Comparison of ENCODE assay signal across 39 cellular contexts in genomic region chr20:101975-102374, GRCh38. TPM values are rescaled to one million over a fixed set of nuclear protein-coding genes. Genes with fewer than 3 reads are reported as not detected.
"Had no signal": no experiment of that assay in that cellular context is flagged by ENCODE, and none has a peak within 500 bp of the region (broad histone marks: within the 10 kb centered on the region; RNA-seq: fewer than 3 reads in every experiment).

No MANE protein-coding gene starts in this region.

- DNase-seq: activated effector memory CD4-positive, alpha-beta T cell treated with anti-CD3 and anti-CD28 coated beads, Interleukin-2, amount 50 U/mL, for 16 hours; activated effector memory CD4-positive, alpha-beta T cell treated with Interleukin-2 at 50 U/mL for 16 hours; activated gamma-delta T cell; activated gamma-delta T cell treated with Interleukin-2 at 50 U/mL for 16 hours; activated naive CD4-positive, alpha-beta T cell; activated naive CD4-positive, alpha-beta T cell treated with anti-CD3 and anti-CD28 coated beads for 36 hours; activated naive CD4-positive, alpha-beta T cell treated with anti-CD3 and anti-CD28 coated beads, Interleukin-2, amount 10 ng/mL, durations not matched to agents 7 days and 5 days; activated naive CD4-positive, alpha-beta T cell treated with anti-CD3 and anti-CD28 coated beads, Interleukin-2, amount 50 U/mL, for 16 hours; activated naive CD4-positive, alpha-beta T cell treated with Interleukin-2 at 50 U/mL for 16 hours; activated naive CD8-positive, alpha-beta T cell treated with anti-CD3 and anti-CD28 coated beads for 36 hours; activated naive CD8-positive, alpha-beta T cell treated with anti-CD3 and anti-CD28 coated beads, Interleukin-2, amount 10 ng/mL, durations not matched to agents 7 days and 5 days; activated naive CD8-positive, alpha-beta T cell treated with anti-CD3 and anti-CD28 coated beads, Interleukin-2, amount 50 U/mL, for 24 hours; activated T-cell treated with anti-CD3 and anti-CD28 coated beads for 4 hours; activated T-cell treated with anti-CD3 and anti-CD28 coated beads, Interleukin-2, amount 50 U/mL, for 1 hour; activated T-cell treated with anti-CD3 and anti-CD28 coated beads, Interleukin-2, amount 50 U/mL, for 24 hours; activated T-cell treated with anti-CD3 and anti-CD28 coated beads, Interleukin-2, amount 50 U/mL, for 4 hours; activated T-cell treated with anti-CD3 and anti-CD28 coated beads, Interleukin-2, amount 50 U/mL, for 48 hours; activated T-cell treated with anti-CD3 and anti-CD28 coated beads, Interleukin-2, amount 50 U/mL, for 72 hours; adrenal gland; amniotic stem cell; amygdala; anterior cingulate cortex; aorta; body of pancreas; brain microvascular endothelial cell; caudate nucleus; central memory CD4-positive, alpha-beta T cell; cerebellar nuclear complex had no signal

- H3K9me3 ChIP-seq: adrenal gland, ascending aorta, body of pancreas, breast epithelium had no signal

- H3K27me3 ChIP-seq: ascending aorta, brain microvascular endothelial cell, cardiac muscle cell had no signal

- H3K4me1 ChIP-seq: adrenal gland, ascending aorta, body of pancreas, breast epithelium had no signal

- ATAC-seq: activated naive CD4-positive, alpha-beta T cell treated with anti-CD3 and anti-CD28 coated beads, Interleukin-2, amount 50 U/mL, for 72 hours; activated naive CD8-positive, alpha-beta T cell treated with anti-CD3 and anti-CD28 coated beads, Interleukin-2, amount 50 U/mL, for 24 hours; activated T-cell treated with anti-CD3 and anti-CD28 coated beads, Interleukin-2, amount 50 U/mL, for 4 hours; activated T-cell treated with anti-CD3 and anti-CD28 coated beads, Interleukin-2, amount 50 U/mL, for 72 hours; activated T-helper 17 cell treated with anti-CD3 and anti-CD28 coated beads, Interleukin-2, amount 50 U/mL, for 72 hours; body of pancreas had no signal

- H3K27ac ChIP-seq: adrenal gland, ascending aorta, body of pancreas, brain microvascular endothelial cell, breast epithelium, cardiac muscle cell had no signal

- H3K4me3 ChIP-seq: adrenal gland, ascending aorta, body of pancreas, breast epithelium, cardiac muscle cell had no signal

- H3K36me3 ChIP-seq: adrenal gland, ascending aorta, brain microvascular endothelial cell, breast epithelium, cardiac muscle cell had no signal

RNA-seq across cellular contexts. Expression of gene DEFB125, which starts 14.5 kb away (rescaled TPM):
- total RNA-seq: activated naive CD4-positive, alpha-beta T cell treated with anti-CD3 and anti-CD28 coated beads for 36 hours; activated naive CD4-positive, alpha-beta T cell treated with anti-CD3 and anti-CD28 coated beads, Interleukin-2, amount 50 U/mL, for 72 hours; activated naive CD8-positive, alpha-beta T cell treated with anti-CD3 and anti-CD28 coated beads for 36 hours; activated naive CD8-positive, alpha-beta T cell treated with anti-CD3 and anti-CD28 coated beads, Interleukin-2, amount 10 ng/mL, durations not matched to agents 7 days and 5 days; activated T-cell treated with anti-CD3 and anti-CD28 coated beads, Interleukin-2, amount 50 U/mL, for 4 hours; activated T-cell treated with anti-CD3 and anti-CD28 coated beads, Interleukin-2, amount 50 U/mL, for 72 hours; activated T-helper 1 cell treated with anti-CD3 and anti-CD28 coated beads, Interleukin-12 subunit alpha, Interleukin-12 subunit beta, Interleukin-2, Interleukin-4 antibody, amounts not matched to agents 30 ng/mL and 10 ng/mL and 1 ng/mL, durations not matched to agents 14 hours and 24 hours and 36 hours; activated T-helper 17 cell treated with anti-CD3 and anti-CD28 coated beads, Interleukin-2, amount 50 U/mL, for 72 hours; activated T-helper 2 cell treated with anti-CD3 and anti-CD28 coated beads, Interferon-gamma antibody, Interleukin-2, Interleukin-4, amounts not matched to agents 10 μg/mL and 5 μg/mL and 100 μg/mL, durations not matched to agents 14 hours and 24 hours and 36 hours; adrenal gland; aorta; ascending aorta; astrocyte; body of pancreas; breast epithelium; bronchial epithelial cell; cardiac muscle cell; cardiac septum; cerebellum had no signal

RNA-seq across cellular contexts. Expression of gene DEFB126, which starts 40.4 kb away (rescaled TPM):
- total RNA-seq: activated naive CD4-positive, alpha-beta T cell treated with anti-CD3 and anti-CD28 coated beads for 36 hours; activated naive CD4-positive, alpha-beta T cell treated with anti-CD3 and anti-CD28 coated beads, Interleukin-2, amount 50 U/mL, for 72 hours; activated naive CD8-positive, alpha-beta T cell treated with anti-CD3 and anti-CD28 coated beads for 36 hours; activated naive CD8-positive, alpha-beta T cell treated with anti-CD3 and anti-CD28 coated beads, Interleukin-2, amount 10 ng/mL, durations not matched to agents 7 days and 5 days; activated T-cell treated with anti-CD3 and anti-CD28 coated beads, Interleukin-2, amount 50 U/mL, for 4 hours; activated T-cell treated with anti-CD3 and anti-CD28 coated beads, Interleukin-2, amount 50 U/mL, for 72 hours; activated T-helper 1 cell treated with anti-CD3 and anti-CD28 coated beads, Interleukin-12 subunit alpha, Interleukin-12 subunit beta, Interleukin-2, Interleukin-4 antibody, amounts not matched to agents 30 ng/mL and 10 ng/mL and 1 ng/mL, durations not matched to agents 14 hours and 24 hours and 36 hours; activated T-helper 17 cell treated with anti-CD3 and anti-CD28 coated beads, Interleukin-2, amount 50 U/mL, for 72 hours; activated T-helper 2 cell treated with anti-CD3 and anti-CD28 coated beads, Interferon-gamma antibody, Interleukin-2, Interleukin-4, amounts not matched to agents 10 μg/mL and 5 μg/mL and 100 μg/mL, durations not matched to agents 14 hours and 24 hours and 36 hours; adrenal gland; aorta; ascending aorta; astrocyte; body of pancreas; breast epithelium; bronchial epithelial cell; cardiac muscle cell; cardiac septum; cerebellum had no signal

RNA-seq across cellular contexts. Expression of gene DEFB127, which starts 55.3 kb away (rescaled TPM):
- total RNA-seq: activated naive CD4-positive, alpha-beta T cell treated with anti-CD3 and anti-CD28 coated beads for 36 hours; activated naive CD4-positive, alpha-beta T cell treated with anti-CD3 and anti-CD28 coated beads, Interleukin-2, amount 50 U/mL, for 72 hours; activated naive CD8-positive, alpha-beta T cell treated with anti-CD3 and anti-CD28 coated beads for 36 hours; activated naive CD8-positive, alpha-beta T cell treated with anti-CD3 and anti-CD28 coated beads, Interleukin-2, amount 10 ng/mL, durations not matched to agents 7 days and 5 days; activated T-cell treated with anti-CD3 and anti-CD28 coated beads, Interleukin-2, amount 50 U/mL, for 4 hours; activated T-cell treated with anti-CD3 and anti-CD28 coated beads, Interleukin-2, amount 50 U/mL, for 72 hours; activated T-helper 1 cell treated with anti-CD3 and anti-CD28 coated beads, Interleukin-12 subunit alpha, Interleukin-12 subunit beta, Interleukin-2, Interleukin-4 antibody, amounts not matched to agents 30 ng/mL and 10 ng/mL and 1 ng/mL, durations not matched to agents 14 hours and 24 hours and 36 hours; activated T-helper 17 cell treated with anti-CD3 and anti-CD28 coated beads, Interleukin-2, amount 50 U/mL, for 72 hours; activated T-helper 2 cell treated with anti-CD3 and anti-CD28 coated beads, Interferon-gamma antibody, Interleukin-2, Interleukin-4, amounts not matched to agents 10 μg/mL and 5 μg/mL and 100 μg/mL, durations not matched to agents 14 hours and 24 hours and 36 hours; adrenal gland; aorta; ascending aorta; astrocyte; body of pancreas; breast epithelium; bronchial epithelial cell; cardiac muscle cell; cardiac septum; cerebellum had no signal
